ENCODE assay signal across 9 cellular contexts in the genomic region with DNA sequence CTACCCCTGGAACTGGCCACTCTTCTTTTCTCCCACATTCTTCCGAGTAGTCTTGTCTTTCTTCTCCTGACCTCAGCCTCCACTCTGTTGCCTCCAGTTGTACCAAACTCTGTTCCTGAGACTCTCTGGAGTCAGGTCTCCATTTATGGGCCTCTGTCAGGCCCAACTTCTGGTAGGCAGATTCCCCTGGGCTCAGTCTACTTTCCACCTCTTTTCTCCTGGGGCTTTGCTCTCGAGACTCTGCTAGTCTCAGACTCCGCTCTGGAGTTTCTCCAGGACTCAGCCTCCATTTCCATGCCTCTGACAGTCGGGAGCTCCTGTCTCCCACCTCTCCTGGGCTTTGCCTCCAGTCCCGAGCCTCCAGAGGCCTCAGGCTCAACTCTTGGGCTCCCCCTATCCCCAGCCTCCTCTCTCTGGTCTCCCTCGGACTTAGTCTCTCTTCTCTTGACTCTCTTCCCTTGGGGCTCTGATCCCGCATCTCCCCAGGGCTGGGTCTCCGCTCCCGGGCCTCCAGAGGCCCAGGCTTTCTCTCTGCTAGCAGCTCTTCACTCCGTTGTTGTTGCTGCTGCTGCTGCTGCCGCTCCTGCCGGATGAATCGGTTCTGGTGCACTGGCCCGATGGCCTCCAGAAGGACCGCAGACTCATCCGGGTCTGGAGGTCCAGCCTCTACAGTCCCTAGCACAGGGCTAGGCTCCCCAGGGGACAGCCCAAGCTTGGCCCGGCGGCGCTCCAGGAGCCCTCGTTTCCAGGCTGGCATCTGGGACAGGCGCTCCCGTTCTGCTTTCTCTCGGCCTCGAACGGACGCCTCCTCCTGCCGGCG. TPM values are rescaled to one million over a fixed set of nuclear protein-coding genes. Genes with fewer than 3 reads are reported as not detected.
A peak's percentile ranks its signal among the peaks of the same experiment; 100 is the strongest.
DNase-seq lines count a peak whose midpoint lies in the region; ATAC-seq, FAIRE-seq and TF ChIP-seq lines count a peak whose summit lies in the region.
"Had no signal": no experiment of that assay in that cellular context is flagged by ENCODE, and none has a peak within 500 bp of the region (broad histone marks: within the 10 kb centered on the region; RNA-seq: fewer than 3 reads in every experiment).

No MANE protein-coding gene starts in this region.

- 72 to 80% methylated on average over 27 to 28 of the region's 28 CpGs for WGBS in pancreas, 2 donors

- CTCF ChIA-PET in T-cell (lab: Charles Lee) = interaction anchor here (0.8 to 12.3 kb wide), 2 partner anchors 33 to 36 kb away, joined by 4 to 254 read pairs; a partner anchor contains a TSS

- peaks cover 18% of the 10 kb centered on the region for H3K36me3 Mint-ChIP-seq in T-cell

- TF ChIP-seq CTCF in epithelial cell of proximal tubule (conservative IDR thresholded peaks at IDR 0.05; ENCODE audit: low read depth, low read length) = peak; percentile 30
- TF ChIP-seq CTCF in pancreas (IDR thresholded peaks at IDR 0.05) = no peak

- no peak for ATAC-seq in T-cell (replicated peaks in 1 of 4)
- ATAC-seq in pancreas = no peak
- ATAC-seq in HG02981 (IDR thresholded peaks at IDR 0.05; ENCODE audit: unreplicated experiment) = no peak

- peak overlapping the region; percentile 94 to 98 for H3K27ac Mint-ChIP-seq in T-cell

- DNase-seq in activated CD4-positive, alpha-beta T cell treated with anti-CD3 and anti-CD28 coated beads for 48 hours = peak; percentile 44
- no peak for DNase-seq in activated CD4-positive, alpha-beta T cell treated with anti-CD3 and anti-CD28 coated beads, Interleukin-2, amount 50 U/mL, for 4 hours
- DNase-seq in T-cell = peak in 2 of 34 experiments; percentile 21 to 26
- no peak for DNase-seq in epithelial cell of proximal tubule (ENCODE audit: low read depth)
- peak in 3 of 6 donors; percentile 47 to 76 (median 60) for DNase-seq in pancreas
- no peak for DNase-seq in dedifferentiated amniotic fluid mesenchymal stem cell (ENCODE audit: extremely low spot score)
- no peak for DNase-seq in superior temporal gyrus (ENCODE audit: extremely low spot score)

- no peaks in the 10 kb centered on the region for H3K27me3 ChIP-seq in pancreas

- no peaks in the 10 kb centered on the region for H3K9me3 ChIP-seq in pancreas

- peak overlapping the region; percentile 94 for H3K4me3 ChIP-seq in epithelial cell of proximal tubule (ENCODE audit: low read depth, low read length)
- peak overlapping the region; percentile 55 to 78 (median 70) for H3K4me3 ChIP-seq in pancreas

- POLR2A ChIA-PET in T-cell (lab: Charles Lee) = interaction anchor here in 1 of 2 donors (0.6 kb wide), 1 partner anchor 17 kb away, joined by 7 read pairs; no protein-coding TSS in a partner anchor

- no peak for FAIRE-seq in pancreas (lab: Jason Lieb, UNC)
- FAIRE-seq: endometrium had no signal

- peak overlapping the region; percentile 92 to 97 (median 96) for H3K4me3 Mint-ChIP-seq in T-cell

- peaks cover 0 to 9% (median 3%) of the 10 kb centered on the region in 3 donors for H3K4me1 ChIP-seq in pancreas

- intact Hi-C loops in pancreas (cut with DNase I) = no loop called here

- H3K36me3 ChIP-seq in pancreas = no peaks in the 10 kb centered on the region

- H3K9me3 Mint-ChIP-seq in T-cell = no peaks in the 10 kb centered on the region

- peaks cover 45 to 73% (median 47%) of the 10 kb centered on the region in 3 donors for H3K4me1 Mint-ChIP-seq in T-cell

- no peaks in the 10 kb centered on the region for H3K27me3 Mint-ChIP-seq in T-cell

- peak overlapping the region in 3 of 4 donors; percentile 16 to 93 (median 92) for H3K27ac ChIP-seq in pancreas

RNA-seq across cellular contexts. Expression of a gene that starts 1.1 kb away (rescaled TPM):
- total RNA-seq in T-cell (100 to 1,000 TPM; 109 to 177 (median 156) TPM), epithelial cell of proximal tubule (66.5 and 77.3 TPM in 2 replicates), pancreas (10 to 100 TPM in 2 of 6 donors, 1 to 10 TPM in 4; 5.3 to 27.2 (median 7.8) TPM)
- polyA plus RNA-seq in pancreas = 10 to 100 TPM; 25.8 to 27.1 TPM

RNA-seq across cellular contexts. Expression of a gene that starts 5.4 kb away (rescaled TPM):
- 1 to 10 TPM; 4.2 to 6.9 (median 5.5) TPM for total RNA-seq in T-cell
- 20.4 and 22.5 TPM in 2 replicates for total RNA-seq in epithelial cell of proximal tubule
- total RNA-seq in pancreas = 1 to 10 TPM; 3.3 to 7.9 (median 4.6) TPM
- 10 to 100 TPM; 18.2 to 23.6 TPM for polyA plus RNA-seq in pancreas

RNA-seq across cellular contexts. Expression of a gene that starts 12.6 kb away (rescaled TPM):
- total RNA-seq in T-cell = 10 to 100 TPM; 29.0 to 51.9 (median 46.2) TPM
- total RNA-seq in epithelial cell of proximal tubule = 41.5 and 52.0 TPM in 2 replicates
- total RNA-seq in pancreas = 10 to 100 TPM; 10.9 to 16.2 (median 13.0) TPM
- 10 to 100 TPM; 41.1 to 44.4 TPM for polyA plus RNA-seq in pancreas

RNA-seq across cellular contexts. Expression of a gene that starts 31.7 kb away (rescaled TPM):
- total RNA-seq in T-cell = 10 to 100 TPM; 42.3 to 69.7 (median 53.4) TPM
- total RNA-seq in epithelial cell of proximal tubule = 11.4 and 20.7 TPM in 2 replicates
- total RNA-seq in pancreas = 10 to 100 TPM; 12.3 to 18.7 (median 13.5) TPM
- polyA plus RNA-seq in pancreas = 10 to 100 TPM; 18.9 to 28.0 TPM

RNA-seq across cellular contexts. Expression of a gene that starts 34.8 kb away (rescaled TPM):
- total RNA-seq in T-cell (100 to 1,000 TPM; 108 to 246 (median 202) TPM), epithelial cell of proximal tubule (1,157 and 1,940 TPM in 2 replicates), pancreas (100 to 1,000 TPM in 4 of 6 donors, 10 to 100 TPM in 2; 66.1 to 171 (median 116) TPM)
- polyA plus RNA-seq in pancreas = 100 to 1,000 TPM in 1 of 2 donors, 10 to 100 TPM in 1; 67.9 to 111 TPM
